Comparison of ENCODE assay signal across 29 cellular contexts in genomic region chr3:195098741-195099525, GRCh38.
A peak's percentile ranks its signal among the peaks of the same experiment; 100 is the strongest.
DNase-seq lines count a peak whose midpoint lies in the region; ATAC-seq and TF ChIP-seq lines count a peak whose summit lies in the region.
"Had no signal": no experiment of that assay in that cellular context is flagged by ENCODE, and none has a peak within 500 bp of the region (broad histone marks: within the 10 kb centered on the region; RNA-seq: fewer than 3 reads in every experiment).

No MANE protein-coding gene starts in this region.

- H3K4me1 ChIP-seq in Panc1 (ENCODE audit: control insufficient read depth, insufficient read depth, low read length) (peaks cover 71% of the 10 kb centered on the region), spleen (peaks cover 18 to 97% (median 59%) of the 10 kb centered on the region in 6 donors), esophagus squamous epithelium (peaks cover 4 to 44% (median 13%) of the 10 kb centered on the region in 3 donors), HAP-1 (no peaks in the 10 kb centered on the region), GM23248 (ENCODE audit: insufficient read depth) (peaks cover 23% of the 10 kb centered on the region)
- H3K4me1 ChIP-seq: body of pancreas had no signal

- no peaks in the 10 kb centered on the region for H3K9me3 ChIP-seq in Panc1 (ENCODE audit: control insufficient read depth, insufficient read depth, low read depth, low read length)
- no peaks in the 10 kb centered on the region for H3K9me3 ChIP-seq in spleen
- no peaks in the 10 kb centered on the region for H3K9me3 ChIP-seq in esophagus squamous epithelium
- H3K9me3 ChIP-seq in HAP-1 = no peaks in the 10 kb centered on the region
- H3K9me3 ChIP-seq in GM23248 (ENCODE audit: low read depth) = no peaks in the 10 kb centered on the region
- H3K9me3 ChIP-seq: body of pancreas, heart left ventricle, SJCRH30, vagina had no signal

- no peak for TF ChIP-seq CTCF in Panc1 (IDR thresholded peaks at IDR 0.05)
- no peak for TF ChIP-seq CTCF in chondrocyte (IDR thresholded peaks at IDR 0.05)
- no peak for TF ChIP-seq CTCF in mesothelial cell of epicardium (IDR thresholded peaks at IDR 0.05; ENCODE audit: unreplicated experiment)
- TF ChIP-seq CTCF in spleen (IDR thresholded peaks at IDR 0.05 in 8 of 11, conservative IDR thresholded peaks at IDR 0.05 in 3 of 11) = no peak
- no peak for TF ChIP-seq CTCF in esophagus squamous epithelium (IDR thresholded peaks at IDR 0.05)

- in situ Hi-C loops in Panc1 (cut with HindIII; ENCODE audit: low pct_unique_long_range_greater_than_20kb, low sequenced_read_pairs) = no loop called here
- in situ Hi-C loops in HAP-1 (cut with MboI; ENCODE audit: low sequenced_read_pairs) = no loop called here
- in situ Hi-C loops in GM23248 (cut with MboI) = no loop called here

- H3K4me3 ChIP-seq in Panc1 (ENCODE audit: low read depth in 2 of 2, low read length in 2 of 2) = no peak overlapping the region
- H3K4me3 ChIP-seq in spleen = no peak overlapping the region
- no peak overlapping the region for H3K4me3 ChIP-seq in esophagus squamous epithelium
- H3K4me3 ChIP-seq in HAP-1 = no peak overlapping the region
- H3K4me3 ChIP-seq in GM23248 = no peak overlapping the region
- H3K4me3 ChIP-seq: body of pancreas, heart left ventricle, K562, PC-9, SJCRH30, vagina had no signal

- peaks cover 17% of the 10 kb centered on the region for H3F3A ChIP-seq in GM23248 (ENCODE audit: insufficient read depth)

- intact Hi-C loops in Panc1 (cut with micrococcal nuclease; ENCODE audit: unreplicated experiment) = no loop called here
- intact Hi-C loops in spleen (cut with DNase I; ENCODE audit: low total_unique reads) = no loop called here
- intact Hi-C loops in esophagus squamous epithelium (cut with DNase I) = no loop called here

- no peak overlapping the region for H3K27ac Mint-ChIP-seq in chondrocyte (ENCODE audit: unreplicated experiment)
- peak overlapping the region; percentile 9 for H3K27ac Mint-ChIP-seq in mesothelial cell of epicardium
- H3K27ac Mint-ChIP-seq: activated CD4-positive, alpha-beta memory T cell treated with anti-CD3 and anti-CD28 coated beads, Interleukin-2, amount 10 ng/mL, durations not matched to agents 7 days and 5 days; CD8-positive, alpha-beta memory T cell; natural killer cell; stimulated activated memory B cell treated with anti-CD40 and anti-IgM and Interleukin-4, amounts not matched to agents 10 μg/mL and 1 μg/mL and 100 μg/mL, for 72 hours; T-cell had no signal

- CTCF ChIA-PET in Panc1 (lab: Charles Lee) = interaction anchor here (0.5 kb wide), 1 partner anchor 408 kb away, joined by 3 read pairs; no protein-coding TSS in a partner anchor

- H2AFZ ChIP-seq in GM23248 = no peak overlapping the region
- H2AFZ ChIP-seq: PC-9 had no signal

- BruUV-seq in Panc1 (replicated peaks; lab: Mats Ljungman, UMichigan) = no TSS peak

- H3K4me1 Mint-ChIP-seq in chondrocyte (ENCODE audit: low read depth) (peaks cover 38% of the 10 kb centered on the region), mesothelial cell of epicardium (peaks cover 28% of the 10 kb centered on the region)
- H3K4me1 Mint-ChIP-seq: CD8-positive, alpha-beta memory T cell had no signal

- no peaks in the 10 kb centered on the region for H3K79me2 ChIP-seq in GM23248 (ENCODE audit: insufficient read depth)

- H3K27me3 Mint-ChIP-seq in chondrocyte (ENCODE audit: low read depth) (no peaks in the 10 kb centered on the region), mesothelial cell of epicardium (ENCODE audit: low read depth) (no peaks in the 10 kb centered on the region)
- H3K27me3 Mint-ChIP-seq: activated CD4-positive, alpha-beta memory T cell treated with anti-CD3 and anti-CD28 coated beads, Interleukin-2, amount 10 ng/mL, durations not matched to agents 7 days and 5 days; CD8-positive, alpha-beta memory T cell; memory B cell; stimulated activated memory B cell treated with anti-CD40 and anti-IgM and Interleukin-4, amounts not matched to agents 10 μg/mL and 1 μg/mL and 100 μg/mL, for 72 hours; T-cell had no signal

- 90 to 95% (median 92%) methylated on average over 16 of the region's 16 CpGs for WGBS in spleen, 5 donors
- WGBS in esophagus squamous epithelium, 2 donors = 93 to 95% methylated on average over 7 to 9 of the region's 16 CpGs
- 87 to 89% methylated on average over 16 of the region's 16 CpGs for WGBS in GM23248 (ENCODE audit: low coverage in 1 of 2, low lambda C conversion rate in 2 of 2, missing lambda C conversion rate in 2 of 2), 2 experiments

- DNase-seq in Panc1 (ENCODE audit: low read depth, low spot score) (no peak), chondrocyte (ENCODE audit: low spot score) (peak; percentile 49), mesothelial cell of epicardium (ENCODE audit: low spot score in 2 of 2, unreplicated experiment in 2 of 2) (no peak), spleen (peak; percentile 69), NCI-H524 treated with DMSO at 0.1 percent for 48 hours (lab: John Stamatoyannopoulos, UW) (no peak), esophagus squamous epithelium (lab: John Stamatoyannopoulos, UW) (no peak), HAP-1 (ENCODE audit: low spot score in 2 of 2) (no peak), GM23248 (no peak)
- DNase-seq: activated CD4-positive, alpha-beta memory T cell treated with anti-CD3 and anti-CD28 coated beads, Interleukin-2, amount 10 ng/mL, durations not matched to agents 7 days and 5 days; activated CD4-positive, alpha-beta T cell treated with anti-CD3 and anti-CD28 coated beads for 1 hour; activated effector memory CD4-positive, alpha-beta T cell treated with Interleukin-2 at 50 U/mL for 16 hours; body of pancreas; natural killer cell; NCI-H1092 treated with DMSO at 0.1 percent for 48 hours; NCI-H187; NCI-H2171; NCI-H510A; NK-92 treated with Interleukin-12 subunit alpha and Interleukin-12 subunit beta, amount 100 ng/mL, for 24 hours; PC-9; SJCRH30; stimulated activated CD4-positive, alpha-beta T cell treated with anti-CD3 and anti-CD28 coated beads, Interleukin-12 subunit alpha, Interleukin-12 subunit beta, amount 100 ng/mL, for 4 hours; stimulated activated CD4-positive, alpha-beta T cell treated with anti-CD3 and anti-CD28 coated beads, Interleukin-4, amount 100 ng/mL, for 24 hours; T-cell had no signal

- POLR2A ChIA-PET in Panc1 (lab: Charles Lee) = no interaction called here

- peaks cover 5% of the 10 kb centered on the region for H3K9me3 Mint-ChIP-seq in chondrocyte (ENCODE audit: low read depth)
- peaks cover 4% of the 10 kb centered on the region for H3K9me3 Mint-ChIP-seq in mesothelial cell of epicardium
- H3K9me3 Mint-ChIP-seq: activated CD4-positive, alpha-beta memory T cell treated with anti-CD3 and anti-CD28 coated beads, Interleukin-2, amount 10 ng/mL, durations not matched to agents 7 days and 5 days; memory B cell; natural killer cell; stimulated activated memory B cell treated with anti-CD40 and anti-IgM and Interleukin-4, amounts not matched to agents 10 μg/mL and 1 μg/mL and 100 μg/mL, for 72 hours; T-cell had no signal

- H3K4me2 ChIP-seq in GM23248 (ENCODE audit: unreplicated experiment) = no peak overlapping the region
- H3K4me2 ChIP-seq: PC-9 had no signal

- H3K27me3 ChIP-seq in Panc1 (ENCODE audit: control insufficient read depth, insufficient read depth, low read length) (no peaks in the 10 kb centered on the region), spleen (replicated peaks in 1 of 7) (no peaks in the 10 kb centered on the region), esophagus squamous epithelium (no peaks in the 10 kb centered on the region), HAP-1 (ENCODE audit: low read depth) (no peaks in the 10 kb centered on the region), GM23248 (replicated peaks; ENCODE audit: insufficient read depth) (no peaks in the 10 kb centered on the region)
- H3K27me3 ChIP-seq: body of pancreas, heart left ventricle, SJCRH30, vagina had no signal

- H3K4me3 Mint-ChIP-seq in chondrocyte (ENCODE audit: unreplicated experiment) (no peak overlapping the region), mesothelial cell of epicardium (no peak overlapping the region)
- H3K4me3 Mint-ChIP-seq: activated CD4-positive, alpha-beta memory T cell treated with anti-CD3 and anti-CD28 coated beads, Interleukin-2, amount 10 ng/mL, durations not matched to agents 7 days and 5 days; CD8-positive, alpha-beta memory T cell; memory B cell; natural killer cell; stimulated activated memory B cell treated with anti-CD40 and anti-IgM and Interleukin-4, amounts not matched to agents 10 μg/mL and 1 μg/mL and 100 μg/mL, for 72 hours; T-cell had no signal

- H3K36me3 Mint-ChIP-seq in chondrocyte (ENCODE audit: low read depth) (no peaks in the 10 kb centered on the region), mesothelial cell of epicardium (peaks cover 12% of the 10 kb centered on the region)
- H3K36me3 Mint-ChIP-seq: memory B cell; natural killer cell; stimulated activated memory B cell treated with anti-CD40 and anti-IgM and Interleukin-4, amounts not matched to agents 10 μg/mL and 1 μg/mL and 100 μg/mL, for 72 hours had no signal

- no peaks in the 10 kb centered on the region for H4K20me1 ChIP-seq in GM23248 (ENCODE audit: insufficient read depth)

- H3K36me3 ChIP-seq in Panc1 (ENCODE audit: control insufficient read depth, insufficient read depth, low read length) (no peaks in the 10 kb centered on the region), spleen (no peaks in the 10 kb centered on the region), esophagus squamous epithelium (no peaks in the 10 kb centered on the region), HAP-1 (replicated peaks) (no peaks in the 10 kb centered on the region), GM23248 (ENCODE audit: low read depth) (no peaks in the 10 kb centered on the region)
- H3K36me3 ChIP-seq: heart left ventricle, SJCRH30, vagina had no signal

- TF ChIP-seq POLR2A in spleen (IDR thresholded peaks at IDR 0.05) (no peak), esophagus squamous epithelium (IDR thresholded peaks at IDR 0.05) (no peak)

- peak overlapping the region; percentile 71 for H3K27ac ChIP-seq in Panc1 (ENCODE audit: low read length)
- peak overlapping the region in 1 of 8 donors; percentile 93 for H3K27ac ChIP-seq in spleen
- no peak overlapping the region for H3K27ac ChIP-seq in esophagus squamous epithelium
- H3K27ac ChIP-seq in GM23248 = no peak overlapping the region
- H3K27ac ChIP-seq: body of pancreas, PC-9, SJCRH30, vagina had no signal

- no peaks in the 10 kb centered on the region for H3K9me2 ChIP-seq in GM23248 (ENCODE audit: insufficient read depth)

- ATAC-seq in Panc1 = no peak
- ATAC-seq: body of pancreas; heart left ventricle; K562; natural killer cell; stimulated activated memory B cell treated with anti-CD40 and anti-IgM and Interleukin-4, amounts not matched to agents 10 μg/mL and 1 μg/mL and 100 μg/mL, for 72 hours; T-cell had no signal

- H3K9ac ChIP-seq in GM23248 = no peak overlapping the region

Comparison
In these comparisons a context has a peak if more than half of its experiments do, and no peak if none do; other contexts are left out.
1. DNase-seq: peak in chondrocyte (single experiment) and spleen (single experiment); none in Panc1 (single experiment), mesothelial cell of epicardium (0 of 2), NCI-H524 treated with DMSO at 0.1 percent for 48 hours (single experiment), esophagus squamous epithelium (single experiment), HAP-1 (0 of 2) and GM23248 (single experiment).